ENCODE assay signal across 8 cellular contexts in the genomic region with DNA sequence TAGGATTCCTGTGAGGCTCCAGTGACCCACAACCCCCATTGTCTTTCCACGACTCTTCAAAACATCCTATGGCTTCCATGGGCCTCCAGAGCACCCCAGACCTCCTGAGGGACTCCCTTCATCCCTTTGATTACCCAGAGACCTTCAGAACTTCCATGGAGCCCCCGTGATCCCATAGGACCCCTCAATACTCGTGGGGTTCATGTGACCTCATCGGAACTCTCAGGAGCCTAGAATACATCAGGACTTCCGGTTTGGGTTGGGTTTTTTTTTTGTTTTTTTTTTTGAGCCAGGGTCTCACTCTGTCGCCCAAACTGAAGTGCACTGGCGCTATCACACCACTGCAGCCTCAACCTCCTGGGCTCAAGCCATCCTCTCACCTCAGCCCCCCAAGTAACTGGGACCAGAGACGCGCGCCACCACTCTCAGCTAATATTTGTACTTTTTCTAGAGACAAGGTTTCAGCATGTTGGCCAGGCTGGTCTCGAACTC. TPM values are rescaled to one million over a fixed set of nuclear protein-coding genes. Genes with fewer than 3 reads are reported as not detected.
DNase-seq lines count a peak whose midpoint lies in the region; TF ChIP-seq lines count a peak whose summit lies in the region.

No MANE protein-coding gene starts in this region.

- H3K4me1 ChIP-seq in Caco-2 (peaks cover 6% of the 10 kb centered on the region; the same call in 1 of the 2 replicates), NT2/D1 (ENCODE audit: insufficient read depth, insufficient read length) (peaks cover 2% of the 10 kb centered on the region)

- H3K27ac Mint-ChIP-seq in Caco-2 (ENCODE audit: unreplicated experiment) (peak overlapping the region; percentile 100), endothelial cell (ENCODE audit: unreplicated experiment) (peak overlapping the region; percentile 100), osteocyte (ENCODE audit: unreplicated experiment) (peak overlapping the region; percentile 99)

- H3K36me3 ChIP-seq in Caco-2 (ENCODE audit: control insufficient read depth, insufficient read depth, low read length) (peaks cover 5% of the 10 kb centered on the region), NT2/D1 (ENCODE audit: insufficient read depth, insufficient read length, low read length) (peaks cover 45% of the 10 kb centered on the region)

- TSS peak; percentile 90 for BruUV-seq in Caco-2 (replicated peaks; lab: Mats Ljungman, UMichigan)

- H3K4me3 ChIP-seq in Caco-2 (ENCODE audit: low read depth, low read length) (peak overlapping the region; percentile 61), NT2/D1 (ENCODE audit: insufficient read length, low read depth) (peak overlapping the region; percentile 85)

- intact Hi-C loops in Caco-2 (cut with micrococcal nuclease; ENCODE audit: unreplicated experiment): loop anchor here (1.0 kb wide), 2 partner anchors 33 to 42 kb away; a partner anchor contains a TSS
- intact Hi-C loops in head of caudate nucleus (cut with DNase I): no loop called here

- TF ChIP-seq CTCF in Caco-2 (IDR thresholded peaks at IDR 0.05; ENCODE audit: insufficient read depth in 1 of 2, low read depth in 1 of 2, low read length in 1 of 2, severe bottlenecking in 1 of 2, unreplicated experiment in 1 of 2) (no peak), endothelial cell (IDR thresholded peaks at IDR 0.05; ENCODE audit: unreplicated experiment) (no peak), osteocyte (IDR thresholded peaks at IDR 0.05) (no peak)

- H3K9ac ChIP-seq in NT2/D1 (ENCODE audit: insufficient read length, low read depth): peak overlapping the region; percentile 97

- peak overlapping the region; percentile 98 for H3K4me3 Mint-ChIP-seq in Caco-2 (ENCODE audit: unreplicated experiment)
- H3K4me3 Mint-ChIP-seq in endothelial cell (ENCODE audit: unreplicated experiment): peak overlapping the region; percentile 99
- H3K4me3 Mint-ChIP-seq in osteocyte (ENCODE audit: unreplicated experiment): peak overlapping the region; percentile 97

- no peaks in the 10 kb centered on the region for H3K9me3 ChIP-seq in Caco-2
- H3K9me3 ChIP-seq in NT2/D1 (ENCODE audit: insufficient read depth, low read length): no peaks in the 10 kb centered on the region

- H3K27me3 Mint-ChIP-seq in Caco-2 (ENCODE audit: insufficient read depth, unreplicated experiment) (no peaks in the 10 kb centered on the region), endothelial cell (ENCODE audit: unreplicated experiment) (peaks cover 30% of the 10 kb centered on the region), osteocyte (ENCODE audit: unreplicated experiment) (no peaks in the 10 kb centered on the region)

- POLR2A ChIA-PET in Caco-2 (lab: Charles Lee): interaction anchor here (0.6 to 1.0 kb wide), 13 partner anchors 9 to 188 kb away, joined by 3 to 14 read pairs (median 5); a partner anchor contains a TSS

- H3K4me1 Mint-ChIP-seq in Caco-2 (ENCODE audit: low read depth, unreplicated experiment) (peaks cover 10% of the 10 kb centered on the region), endothelial cell (ENCODE audit: unreplicated experiment) (peaks cover 28% of the 10 kb centered on the region), osteocyte (ENCODE audit: unreplicated experiment) (peaks cover 29% of the 10 kb centered on the region)

- CTCF ChIA-PET in Caco-2 (lab: Charles Lee): interaction anchor here (1.0 to 1.3 kb wide), 9 partner anchors 18 to 460 kb away, joined by 3 to 7 read pairs (median 3); a partner anchor contains a TSS

- H3K27me3 ChIP-seq in Caco-2 (replicated peaks; ENCODE audit: control insufficient read depth, insufficient read depth, low read length) (no peaks in the 10 kb centered on the region), NT2/D1 (ENCODE audit: insufficient read depth, insufficient read length) (no peaks in the 10 kb centered on the region)

- no peak for DNase-seq in Caco-2
- DNase-seq in NT2/D1 (ENCODE audit: low read depth, low spot score): no peak
- DNase-seq in endothelial cell (ENCODE audit: low spot score): no peak
- DNase-seq in osteocyte (ENCODE audit: extremely low spot score, unreplicated experiment): no peak
- no peak for DNase-seq in NCI-H1436 (lab: John Stamatoyannopoulos, UW)
- DNase-seq in head of caudate nucleus: no peak
- DNase-seq in GM03348 (ENCODE audit: low spot score): no peak
- DNase-seq in ecto neural progenitor cell (ENCODE audit: low spot score): no peak

- peaks cover 49% of the 10 kb centered on the region for H3K36me3 Mint-ChIP-seq in Caco-2 (ENCODE audit: insufficient read depth, unreplicated experiment)
- peaks cover 22% of the 10 kb centered on the region for H3K36me3 Mint-ChIP-seq in endothelial cell (ENCODE audit: low read depth, unreplicated experiment)
- H3K36me3 Mint-ChIP-seq in osteocyte (ENCODE audit: unreplicated experiment): peaks cover 5% of the 10 kb centered on the region

- H3K9me3 Mint-ChIP-seq in Caco-2 (ENCODE audit: unreplicated experiment): no peaks in the 10 kb centered on the region
- no peaks in the 10 kb centered on the region for H3K9me3 Mint-ChIP-seq in endothelial cell (ENCODE audit: unreplicated experiment)
- no peaks in the 10 kb centered on the region for H3K9me3 Mint-ChIP-seq in osteocyte (ENCODE audit: unreplicated experiment)

RNA-seq across cellular contexts. Expression of a gene that starts 0.8 kb away (rescaled TPM):
- 42.1 and 45.0 TPM in 2 replicates for total RNA-seq in Caco-2 (2022)
- total RNA-seq in endothelial cell (ENCODE audit: unreplicated experiment): 49.6 TPM
- total RNA-seq in osteocyte: 31.8 and 34.0 TPM in 2 replicates

RNA-seq across cellular contexts. Expression of a gene that starts 2.2 kb away (rescaled TPM):
- total RNA-seq in Caco-2 (2022): 150 and 167 TPM in 2 replicates
- 78.8 TPM for total RNA-seq in endothelial cell (ENCODE audit: unreplicated experiment)
- 80.2 and 84.5 TPM in 2 replicates for total RNA-seq in osteocyte

RNA-seq across cellular contexts. Expression of a gene that starts 12.5 kb away (rescaled TPM):
- 0.21 and 0.36 TPM in 2 replicates for total RNA-seq in Caco-2 (2022)
- total RNA-seq in endothelial cell (ENCODE audit: unreplicated experiment): 0.92 TPM
- 0.34 and 0.54 TPM in 2 replicates for total RNA-seq in osteocyte

RNA-seq across cellular contexts. Expression of a gene that starts 20.2 kb away (rescaled TPM):
- 2.1 and 2.4 TPM in 2 replicates for total RNA-seq in Caco-2 (2022)
- total RNA-seq in endothelial cell (ENCODE audit: unreplicated experiment): 1.4 TPM
- total RNA-seq in osteocyte: 10.8 and 11.3 TPM in 2 replicates

RNA-seq across cellular contexts. Expression of a gene that starts 28.6 kb away (rescaled TPM):
- 0.25 TPM in 1 of 2 replicates, not detected in the other for total RNA-seq in Caco-2 (2022)
- total RNA-seq in endothelial cell (ENCODE audit: unreplicated experiment): not detected
- total RNA-seq in osteocyte: not detected in 2 replicates
